Comparison of ENCODE assay signal across 8 cellular contexts in genomic region chr5:94908889-94909480, GRCh38.
A peak's percentile ranks its signal among the peaks of the same experiment; 100 is the strongest.
DNase-seq lines count a peak whose midpoint lies in the region; ATAC-seq and TF ChIP-seq lines count a peak whose summit lies in the region.

No MANE protein-coding gene starts in this region.

- H3K4me3 ChIP-seq in cardiac fibroblast (replicated peaks in 1 of 2; ENCODE audit: low read depth in 2 of 2, low read length in 2 of 2), result no peak overlapping the region
- no peak overlapping the region for H3K4me3 ChIP-seq in coronary artery

- no peak overlapping the region for H3K27ac ChIP-seq in coronary artery

- TF ChIP-seq CTCF in cardiac fibroblast (IDR thresholded peaks at IDR 0.05; ENCODE audit: low read depth, low read length) (peak; percentile 57), coronary artery (IDR thresholded peaks at IDR 0.05) (no peak)

- DNase-seq in COLO829 (ENCODE audit: low spot score) (peak; percentile 17), NCI-H2029 (lab: John Stamatoyannopoulos, UW) (peak; percentile 19), cardiac fibroblast (ENCODE audit: low read depth in 2 of 2) (peak; percentile 51 to 73), midbrain (lab: John Stamatoyannopoulos, UW) (peak; percentile 46), T-helper 9 cell (no peak), coronary artery (ENCODE audit: low spot score) (no peak)
- no peak for DNase-seq in activated effector memory CD4-positive, alpha-beta T cell treated with anti-CD3 and anti-CD28 coated beads, Interleukin-2, amount 50 U/mL, for 16 hours

- ATAC-seq in GM19023 (IDR thresholded peaks at IDR 0.05; ENCODE audit: unreplicated experiment), result peak; percentile 78

Comparison
In these comparisons a context has a peak if more than half of its experiments do, and no peak if none do; other contexts are left out.
1. DNase-seq: peak in COLO829 (single experiment), NCI-H2029 (single experiment), cardiac fibroblast (2 of 2) and midbrain (single experiment); none in T-helper 9 cell (single experiment), activated effector memory CD4-positive, alpha-beta T cell treated with anti-CD3 and anti-CD28 coated beads, Interleukin-2, amount 50 U/mL, for 16 hours (single experiment) and coronary artery (single experiment).